9 cellular contexts compared by ENCODE assay signal in the genomic region with DNA sequence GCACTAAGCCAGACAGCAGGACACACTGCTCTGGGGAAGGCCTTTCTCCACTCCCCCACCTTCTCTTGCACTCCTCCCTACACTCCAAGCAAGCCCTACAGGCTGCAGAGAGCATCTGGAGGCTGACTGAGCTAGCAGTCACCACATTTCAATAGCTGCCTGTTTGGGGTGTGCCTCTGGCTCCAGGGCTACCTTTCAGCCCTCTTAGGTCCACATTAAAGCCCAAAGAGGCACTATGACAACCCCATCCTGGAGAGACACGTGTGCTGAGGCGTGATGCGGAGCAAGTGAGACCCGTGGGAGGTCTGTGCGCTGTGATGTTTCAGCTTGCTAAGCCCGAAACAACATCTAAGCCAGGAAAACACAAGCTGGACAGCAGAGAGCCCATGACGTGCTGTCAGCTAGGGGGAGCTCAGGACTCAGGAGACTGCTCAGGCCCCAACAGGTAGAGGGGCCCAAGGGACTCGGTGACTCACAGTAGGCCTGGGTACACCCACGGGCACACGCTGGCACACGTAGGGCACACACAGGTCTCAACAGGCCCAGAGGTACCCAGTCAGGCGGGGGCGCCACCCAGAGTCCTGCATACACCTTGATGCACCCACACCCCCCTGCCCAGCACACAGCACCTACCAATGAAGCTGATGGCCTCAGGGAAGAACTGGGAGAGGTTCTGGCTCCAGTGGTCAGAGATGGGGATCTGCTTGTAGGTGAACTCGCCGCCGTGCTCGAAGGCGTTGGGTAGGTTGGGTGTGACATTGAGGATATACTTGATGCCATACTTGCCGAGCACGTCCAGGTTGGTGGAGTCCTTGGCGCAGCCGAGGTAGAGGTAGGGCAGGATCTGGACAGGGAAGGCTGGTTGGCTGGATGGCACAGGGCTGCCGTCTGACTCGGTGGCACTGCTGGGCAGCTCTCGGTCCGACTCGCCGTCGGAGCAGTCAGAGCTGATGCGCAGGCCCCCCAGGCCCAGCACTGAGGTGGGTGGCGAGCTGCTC. TPM values are rescaled to one million over a fixed set of nuclear protein-coding genes. Genes with fewer than 3 reads are reported as not detected.
DNase-seq lines count a peak whose midpoint lies in the region; ATAC-seq, FAIRE-seq and TF ChIP-seq lines count a peak whose summit lies in the region.
"Had no signal": no experiment of that assay in that cellular context is flagged by ENCODE, and none has a peak within 500 bp of the region (broad histone marks: within the 10 kb centered on the region; RNA-seq: fewer than 3 reads in every experiment).

No MANE protein-coding gene starts in this region.

- FAIRE-seq in bronchial epithelial cell (lab: Jason Lieb, UNC): peak; percentile 94
- FAIRE-seq in pancreas (lab: Jason Lieb, UNC): no peak

- no peaks in the 10 kb centered on the region for H3K9me3 ChIP-seq in mesenchymal stem cell (ENCODE audit: control insufficient read depth, low read length)
- H3K9me3 ChIP-seq in pancreas: no peaks in the 10 kb centered on the region
- H3K9me3 ChIP-seq: SJSA1 had no signal

- H2BK120ac ChIP-seq in mesenchymal stem cell (ENCODE audit: low read depth, low read length): no peak overlapping the region

- peak overlapping the region; percentile 65 to 73 for H3K4me3 Mint-ChIP-seq in stimulated activated naive B cell treated with anti-CD40 and anti-IgM and Interleukin-4, amounts not matched to agents 10 μg/mL and 1 μg/mL and 100 μg/mL, for 72 hours

- H2BK15ac ChIP-seq in mesenchymal stem cell (ENCODE audit: low read depth, poor library complexity, severe bottlenecking): no peak overlapping the region

- peak; percentile 8 to 10 for ATAC-seq in stimulated activated naive B cell treated with anti-CD40 and anti-IgM and Interleukin-4, amounts not matched to agents 10 μg/mL and 1 μg/mL and 100 μg/mL, for 72 hours (replicated peaks)
- no peak for ATAC-seq in HG02870 (IDR thresholded peaks at IDR 0.05; ENCODE audit: unreplicated experiment)
- no peak for ATAC-seq in pancreas

- H3K27me3 ChIP-seq in bronchial epithelial cell (ENCODE audit: control insufficient read depth, insufficient read depth, low read length) (no peaks in the 10 kb centered on the region), mesenchymal stem cell (ENCODE audit: control insufficient read depth in 1 of 2, insufficient read depth in 1 of 2, low read length in 2 of 2) (no peaks in the 10 kb centered on the region), pancreas (no peaks in the 10 kb centered on the region)
- H3K27me3 ChIP-seq: SJSA1 had no signal

- peak overlapping the region in 1 of 2 experiments; percentile 48 for H3K23ac ChIP-seq in mesenchymal stem cell (ENCODE audit: low read length in 2 of 2)

- intact Hi-C loops in pancreas (cut with DNase I): no loop called here

- peaks cover 11% of the 10 kb centered on the region for H3K79me1 ChIP-seq in mesenchymal stem cell (replicated peaks; ENCODE audit: low read length, poor library complexity, severe bottlenecking)

- DNase-seq in GM12864 (ENCODE audit: low read depth) (no peak), SW480 (ENCODE audit: low spot score) (peak; percentile 65), bronchial epithelial cell (ENCODE audit: low read depth) (peak; percentile 98), mesenchymal stem cell (peak; percentile 52), NCI-H146 treated with DMSO at 0.1 percent for 48 hours (lab: John Stamatoyannopoulos, UW; ENCODE audit: unreplicated experiment) (no peak), pancreas (no peak)
- peak; percentile 24 for DNase-seq in stimulated activated naive B cell treated with anti-CD40 and anti-IgM and Interleukin-4, amounts not matched to agents 10 μg/mL and 1 μg/mL and 100 μg/mL, for 72 hours

- H3K14ac ChIP-seq in mesenchymal stem cell (ENCODE audit: low read length in 2 of 2): peak overlapping the region in 1 of 2 experiments; percentile 37

- H3K9me3 Mint-ChIP-seq in stimulated activated naive B cell treated with anti-CD40 and anti-IgM and Interleukin-4, amounts not matched to agents 10 μg/mL and 1 μg/mL and 100 μg/mL, for 72 hours: no peaks in the 10 kb centered on the region

- H2BK12ac ChIP-seq in mesenchymal stem cell (ENCODE audit: low read length in 2 of 2): peak overlapping the region in 1 of 2 experiments; percentile 59

- H4K91ac ChIP-seq in mesenchymal stem cell (ENCODE audit: low read length): peak overlapping the region; percentile 41

- H3K27me3 Mint-ChIP-seq in stimulated activated naive B cell treated with anti-CD40 and anti-IgM and Interleukin-4, amounts not matched to agents 10 μg/mL and 1 μg/mL and 100 μg/mL, for 72 hours: no peaks in the 10 kb centered on the region

- H3K4me2 ChIP-seq in mesenchymal stem cell (ENCODE audit: low read length, poor library complexity, severe bottlenecking): peak overlapping the region; percentile 44

- peak overlapping the region; percentile 23 to 73 for H3K18ac ChIP-seq in mesenchymal stem cell (ENCODE audit: low read depth in 1 of 2, low read length in 2 of 2)

- peak overlapping the region; percentile 41 for H4K8ac ChIP-seq in mesenchymal stem cell (ENCODE audit: low read length)

- WGBS in mesenchymal stem cell: 86% methylated on average over 29 of the region's 31 CpGs
- WGBS in pancreas, 2 donors: 85 to 90% methylated on average over 31 of the region's 31 CpGs

- H3K9ac ChIP-seq in mesenchymal stem cell (ENCODE audit: low read length): peak overlapping the region; percentile 94

- H3K36me3 ChIP-seq in bronchial epithelial cell (ENCODE audit: control insufficient read depth, insufficient read depth, low read length) (peaks cover 42% of the 10 kb centered on the region), mesenchymal stem cell (ENCODE audit: control insufficient read depth in 1 of 2, insufficient read depth in 2 of 2, low read depth in 1 of 2, low read length in 2 of 2) (peaks cover 46 to 52% of the 10 kb centered on the region in 2 experiments), pancreas (peaks cover 0 to 15% (median 4%) of the 10 kb centered on the region in 3 donors)

- peak overlapping the region; percentile 29 for H2AK5ac ChIP-seq in mesenchymal stem cell (ENCODE audit: low read length, severe bottlenecking)

- TF ChIP-seq CTCF in GM12864 (IDR thresholded peaks at IDR 0.05; ENCODE audit: low read depth, low read length, missing control alignments) (peak; percentile 47), bronchial epithelial cell (IDR thresholded peaks at IDR 0.05; ENCODE audit: insufficient read depth, low read length, severe bottlenecking) (peak; percentile 90), pancreas (IDR thresholded peaks at IDR 0.05) (no peak)

- peak overlapping the region in 1 of 2 experiments; percentile 35 for H3K4ac ChIP-seq in mesenchymal stem cell (ENCODE audit: low read depth in 1 of 2, low read length in 2 of 2)

- no peak overlapping the region for H2BK5ac ChIP-seq in mesenchymal stem cell (ENCODE audit: low read depth, low read length, poor library complexity, severe bottlenecking)

- H3K4me1 Mint-ChIP-seq in stimulated activated naive B cell treated with anti-CD40 and anti-IgM and Interleukin-4, amounts not matched to agents 10 μg/mL and 1 μg/mL and 100 μg/mL, for 72 hours: peaks cover 43 to 56% of the 10 kb centered on the region in 2 donors

- H3K4me3 ChIP-seq in GM12864 (ENCODE audit: low read depth, low read length) (no peak overlapping the region; the same call in 1 of the 2 replicates), bronchial epithelial cell (ENCODE audit: low read depth, low read length) (peak overlapping the region; percentile 90), mesenchymal stem cell (ENCODE audit: insufficient read depth in 1 of 2, low read depth in 1 of 2, low read length in 2 of 2) (peak overlapping the region in 1 of 2 experiments; percentile 94), pancreas (peak overlapping the region in 1 of 4 donors; percentile 77)

- H3K27ac ChIP-seq in mesenchymal stem cell (ENCODE audit: low read length, poor library complexity, severe bottlenecking) (peak overlapping the region; percentile 63), pancreas (peak overlapping the region in 2 of 4 donors; percentile 42 to 58)

- H2AFZ ChIP-seq in mesenchymal stem cell (ENCODE audit: low read depth, low read length): no peak overlapping the region

- H3K27ac Mint-ChIP-seq in stimulated activated naive B cell treated with anti-CD40 and anti-IgM and Interleukin-4, amounts not matched to agents 10 μg/mL and 1 μg/mL and 100 μg/mL, for 72 hours: peak overlapping the region; percentile 92

- peaks cover 26 to 36% of the 10 kb centered on the region in 2 donors for H3K36me3 Mint-ChIP-seq in stimulated activated naive B cell treated with anti-CD40 and anti-IgM and Interleukin-4, amounts not matched to agents 10 μg/mL and 1 μg/mL and 100 μg/mL, for 72 hours

- H3K4me1 ChIP-seq in mesenchymal stem cell (ENCODE audit: control insufficient read depth, insufficient read depth, low read depth, low read length) (peaks cover 51% of the 10 kb centered on the region), pancreas (peaks cover 0 to 19% (median 3%) of the 10 kb centered on the region in 3 donors)

RNA-seq across cellular contexts. Expression of gene DUSP7, which starts 2.8 kb away (rescaled TPM):
- total RNA-seq in bronchial epithelial cell (38.2 and 42.4 TPM in 2 replicates), pancreas (1 to 10 TPM; 2.8 to 7.6 (median 4.6) TPM)
- polyA plus RNA-seq in mesenchymal stem cell (2013, experiment 1 of 2): 30.5 TPM
- 30.2 TPM for polyA plus RNA-seq in mesenchymal stem cell (2013, experiment 2 of 2)
- 1 to 10 TPM; 2.6 to 6.2 TPM for polyA plus RNA-seq in pancreas

RNA-seq across cellular contexts. Expression of gene RPL29, which starts 57.9 kb away (rescaled TPM):
- total RNA-seq in bronchial epithelial cell (1,196 and 1,940 TPM in 2 replicates), pancreas (1,000 to 10,000 TPM in 2 of 6 donors, 100 to 1,000 TPM in 4; 643 to 1,285 (median 890) TPM)
- 1,869 TPM for polyA plus RNA-seq in mesenchymal stem cell (2013, experiment 1 of 2)
- polyA plus RNA-seq in mesenchymal stem cell (2013, experiment 2 of 2): 1,864 TPM
- polyA plus RNA-seq in pancreas: 1,000 to 10,000 TPM; 1,152 to 1,829 TPM

Comparison
In these comparisons a context has a peak if more than half of its experiments do, and no peak if none do; other contexts are left out.
1. DNase-seq: peak in SW480 (single experiment), bronchial epithelial cell (single experiment), mesenchymal stem cell (single experiment) and stimulated activated naive B cell treated with anti-CD40 and anti-IgM and Interleukin-4, amounts not matched to agents 10 μg/mL and 1 μg/mL and 100 μg/mL, for 72 hours (single experiment); none in GM12864 (single experiment), NCI-H146 treated with DMSO at 0.1 percent for 48 hours (single experiment) and pancreas (0 of 6).
2. CTCF ChIP-seq: peak in GM12864 (single experiment) and bronchial epithelial cell (single experiment); none in pancreas (0 of 4).
3. ATAC-seq: peak in stimulated activated naive B cell treated with anti-CD40 and anti-IgM and Interleukin-4, amounts not matched to agents 10 μg/mL and 1 μg/mL and 100 μg/mL, for 72 hours (2 of 2); none in HG02870 (single experiment) and pancreas (0 of 4).